In genomic region chr5:148228392-148228984, GRCh38 we compare ENCODE assay signal across 3 cellular contexts.
A peak's percentile ranks its signal among the peaks of the same experiment; 100 is the strongest.
TF ChIP-seq lines count a peak whose summit lies in the region.

No MANE protein-coding gene starts in this region.

TF ChIP-seq in A549, 52 proteins besides CTCF, POLR2A, EP300 and RAD21:
- TF ChIP-seq JUN (IDR thresholded peaks at IDR 0.05) (no peak), FOSL2 (IDR thresholded peaks at IDR 0.05) (no peak), FOSL2 (CRISPR knock-in tag; IDR thresholded peaks at IDR 0.05) (no peak), JUNB (IDR thresholded peaks at IDR 0.05) (no peak), MAFK (IDR thresholded peaks at IDR 0.05; ENCODE audit: partially characterized antibody) (peak; percentile 66), ATOH8 (CRISPR knock-in tag; IDR thresholded peaks at IDR 0.05; ENCODE audit: low read depth) (no peak), PBX3 (IDR thresholded peaks at IDR 0.05) (no peak)
TF ChIP-seq in A549: peak in this region for 1.

TF ChIP-seq in GM23338, 12 proteins besides CTCF, POLR2A, EP300 and RAD21:
- TF ChIP-seq REST (IDR thresholded peaks at IDR 0.05; ENCODE audit: unreplicated experiment) (no peak), ZNF331 (CRISPR knock-in tag; IDR thresholded peaks at IDR 0.05; ENCODE audit: low read depth) (no peak), ETS1 (IDR thresholded peaks at IDR 0.05) (no peak), CREB1 (CRISPR knock-in tag; IDR thresholded peaks at IDR 0.05; ENCODE audit: low read depth) (no peak), JUNB (IDR thresholded peaks at IDR 0.05; ENCODE audit: unreplicated experiment) (no peak), POLR2AphosphoS5 (IDR thresholded peaks at IDR 0.05; ENCODE audit: low read depth) (no peak)

TF ChIP-seq in K562, 482 proteins besides CTCF, POLR2A, EP300 and RAD21:
- TF ChIP-seq CBX8 (IDR thresholded peaks at IDR 0.05; ENCODE audit: borderline replicate concordance, extremely low read depth, low read depth, low read length, poor library complexity, severe bottlenecking) (no peak), GTF2B (IDR thresholded peaks at IDR 0.05; ENCODE audit: extremely low read depth, insufficient read length) (no peak), ETS2 (tag; IDR thresholded peaks at IDR 0.05; ENCODE audit: borderline replicate concordance, poor library complexity, severe bottlenecking) (no peak), MECOM (CRISPR knock-in tag; IDR thresholded peaks at IDR 0.05) (no peak), IRF9 (tag; IDR thresholded peaks at IDR 0.05) (no peak), ZNF316 (IDR thresholded peaks at IDR 0.05) (peak; percentile 70), SMAD3 (CRISPR knock-in tag; conservative IDR thresholded peaks at IDR 0.05) (no peak), ZNF586 (CRISPR knock-in tag; conservative IDR thresholded peaks at IDR 0.05) (no peak), RNF219 (CRISPR knock-in tag; IDR thresholded peaks at IDR 0.05) (no peak), FOXO4 (CRISPR knock-in tag; IDR thresholded peaks at IDR 0.05) (no peak), MAFG (tag; conservative IDR thresholded peaks at IDR 0.05) (peak; percentile 35; the same call in 1 of the 2 replicates), ZBTB2 (IDR thresholded peaks at IDR 0.05) (no peak), RFX7 (CRISPR knock-in tag; IDR thresholded peaks at IDR 0.05) (no peak), ZNF140 (CRISPR knock-in tag; IDR thresholded peaks at IDR 0.05) (no peak), C11orf30 (IDR thresholded peaks at IDR 0.05; ENCODE audit: low read depth) (peak; percentile 45; the same call in 1 of the 2 replicates), SP1 (CRISPR knock-in tag; IDR thresholded peaks at IDR 0.05) (no peak), MAFF (IDR thresholded peaks at IDR 0.05; ENCODE audit: low read length) (0 out of 2 replicates have a peak, but pooled peaks have one; percentile 12)
